12 cellular contexts compared by ENCODE assay signal in genomic region chr10:124998624-124999291, GRCh38. TPM values are rescaled to one million over a fixed set of nuclear protein-coding genes. Genes with fewer than 3 reads are reported as not detected.
A peak's percentile ranks its signal among the peaks of the same experiment; 100 is the strongest.
DNase-seq lines count a peak whose midpoint lies in the region; ATAC-seq, FAIRE-seq and TF ChIP-seq lines count a peak whose summit lies in the region.
"Had no signal": no experiment of that assay in that cellular context is flagged by ENCODE, and none has a peak within 500 bp of the region (broad histone marks: within the 10 kb centered on the region; RNA-seq: fewer than 3 reads in every experiment).

No MANE protein-coding gene starts in this region.

- H3K18ac ChIP-seq in neuronal stem cell (ENCODE audit: low read length) = no peak overlapping the region

- peaks cover 3% of the 10 kb centered on the region for H3K27me3 Mint-ChIP-seq in activated T-cell treated with anti-CD3 and anti-CD28 coated beads, Interleukin-2, amount 50 U/mL, for 24 hours
- H3K27me3 Mint-ChIP-seq in activated T-cell treated with anti-CD3 and anti-CD28 coated beads, Interleukin-2, amount 50 U/mL, for 4 hours (ENCODE audit: low read depth) = peaks cover 2% of the 10 kb centered on the region
- H3K27me3 Mint-ChIP-seq: activated T-helper 17 cell treated with anti-CD3 and anti-CD28 coated beads, Interleukin-2, amount 50 U/mL, for 72 hours had no signal

- no peak overlapping the region for H3K14ac ChIP-seq in neuronal stem cell (ENCODE audit: low read length)

- H3K36me3 ChIP-seq in neuronal stem cell (replicated peaks in 1 of 2; ENCODE audit: control insufficient read depth in 2 of 2, insufficient read depth in 2 of 2, low read length in 2 of 2) (peaks cover 62 to 93% of the 10 kb centered on the region in 2 donors), upper lobe of left lung (peaks cover 31 to 96% (median 89%) of the 10 kb centered on the region in 4 donors)

- no peaks in the 10 kb centered on the region for H3K4me1 Mint-ChIP-seq in activated T-cell treated with anti-CD3 and anti-CD28 coated beads, Interleukin-2, amount 50 U/mL, for 24 hours (ENCODE audit: low read depth)
- H3K4me1 Mint-ChIP-seq in activated T-cell treated with anti-CD3 and anti-CD28 coated beads, Interleukin-2, amount 50 U/mL, for 4 hours (ENCODE audit: low read depth) = no peaks in the 10 kb centered on the region
- H3K4me1 Mint-ChIP-seq: activated B cell treated with CpG ODN at 0.5 μM for 24 hours; activated T-helper 17 cell treated with anti-CD3 and anti-CD28 coated beads, Interleukin-2, amount 50 U/mL, for 72 hours had no signal

- H2BK15ac ChIP-seq in neuronal stem cell (ENCODE audit: low read length) = no peak overlapping the region

- no peak overlapping the region for H3K4me3 ChIP-seq in dorsolateral prefrontal cortex
- H3K4me3 ChIP-seq in neuronal stem cell (ENCODE audit: low read length in 2 of 2) = no peak overlapping the region
- H3K4me3 ChIP-seq in upper lobe of left lung = no peak overlapping the region

- H2BK12ac ChIP-seq in neuronal stem cell (ENCODE audit: low read length) = no peak overlapping the region

- FAIRE-seq in HTR-8/SVneo (lab: Jason Lieb, UNC) = no peak

- ATAC-seq in activated T-cell treated with anti-CD3 and anti-CD28 coated beads, Interleukin-2, amount 50 U/mL, for 4 hours = no peak
- peak in 1 of 2 donors; percentile 1 for ATAC-seq in upper lobe of left lung (ENCODE audit: low FRiP score in 2 of 2)
- ATAC-seq: activated T-helper 17 cell treated with anti-CD3 and anti-CD28 coated beads, Interleukin-2, amount 50 U/mL, for 72 hours had no signal

- WGBS in neuronal stem cell (ENCODE audit: extremely low coverage in 2 of 2, insufficient read length in 2 of 2, insufficient replicate concordance in 1 of 2), 2 donors = no CpG with 5 or more reads among the region's 16 CpGs
- 84 to 91% methylated on average over 11 to 16 of the region's 16 CpGs for WGBS in upper lobe of left lung, 2 donors

- no peak overlapping the region for H2AFZ ChIP-seq in neuronal stem cell (ENCODE audit: low read length)

- H3K27ac ChIP-seq in dorsolateral prefrontal cortex (peak overlapping the region in 55 of 59 donors; percentile 0 to 99 (median 94)), neuronal stem cell (replicated peaks; ENCODE audit: low read length) (no peak overlapping the region), upper lobe of left lung (peak overlapping the region; percentile 53 to 72 (median 63))

- DNase-seq in activated T-cell treated with anti-CD3 and anti-CD28 coated beads, Interleukin-2, amount 50 U/mL, for 24 hours = peak; percentile 25
- DNase-seq in activated T-cell treated with anti-CD3 and anti-CD28 coated beads, Interleukin-2, amount 50 U/mL, for 4 hours = no peak
- DNase-seq in dorsolateral prefrontal cortex (peak in 2 of 10 donors; percentile 8 to 9), neuronal stem cell (ENCODE audit: low spot score) (no peak), upper lobe of left lung (peak; percentile 12 to 64), HTR-8/SVneo (ENCODE audit: insufficient read length, low spot score) (no peak), AG08395 (ENCODE audit: low spot score) (no peak), NCI-H2227 treated with DMSO at 0.1 percent for 48 hours (lab: John Stamatoyannopoulos, UW) (no peak)
- DNase-seq: activated B cell treated with CpG ODN at 0.5 μM for 24 hours, erythroblast, NCI-H2107 had no signal

- intact Hi-C loops in dorsolateral prefrontal cortex (cut with DNase I) = loop anchor here in 1 of 2 donors (10.0 kb wide), 1 partner anchor 474 kb away; no protein-coding TSS in a partner anchor

- H3K9ac ChIP-seq in neuronal stem cell (ENCODE audit: low read depth, low read length, poor library complexity) = no peak overlapping the region

- H3K36me3 Mint-ChIP-seq in activated T-cell treated with anti-CD3 and anti-CD28 coated beads, Interleukin-2, amount 50 U/mL, for 24 hours (ENCODE audit: low read depth) = no peaks in the 10 kb centered on the region
- no peaks in the 10 kb centered on the region for H3K36me3 Mint-ChIP-seq in activated T-cell treated with anti-CD3 and anti-CD28 coated beads, Interleukin-2, amount 50 U/mL, for 4 hours (ENCODE audit: insufficient read depth)

- peak overlapping the region; percentile 17 for H3K23ac ChIP-seq in neuronal stem cell (ENCODE audit: low read depth, low read length, poor library complexity)

- H2AK5ac ChIP-seq in neuronal stem cell (ENCODE audit: low read depth, low read length) = no peak overlapping the region

- no peak overlapping the region for H4K8ac ChIP-seq in neuronal stem cell (ENCODE audit: low read depth, low read length)

- peaks cover 21% of the 10 kb centered on the region for H3K79me1 ChIP-seq in neuronal stem cell (ENCODE audit: low read depth, low read length)

- H3K27ac Mint-ChIP-seq in activated T-cell treated with anti-CD3 and anti-CD28 coated beads, Interleukin-2, amount 50 U/mL, for 24 hours = no peak overlapping the region
- H3K27ac Mint-ChIP-seq: activated B cell treated with CpG ODN at 0.5 μM for 24 hours; activated T-helper 17 cell treated with anti-CD3 and anti-CD28 coated beads, Interleukin-2, amount 50 U/mL, for 72 hours had no signal

- H3K27me3 ChIP-seq in dorsolateral prefrontal cortex (no peaks in the 10 kb centered on the region), neuronal stem cell (ENCODE audit: control insufficient read depth in 3 of 3, insufficient read depth in 3 of 3, low read depth in 1 of 3, low read length in 3 of 3) (no peaks in the 10 kb centered on the region), upper lobe of left lung (no peaks in the 10 kb centered on the region)

- TF ChIP-seq EP300 in upper lobe of left lung (IDR thresholded peaks at IDR 0.05) = no peak

- no peak for TF ChIP-seq CTCF in dorsolateral prefrontal cortex (IDR thresholded peaks at IDR 0.05 in 54 of 56, conservative IDR thresholded peaks at IDR 0.05 in 2 of 56; ENCODE audit: low read depth in 1 of 56, partially characterized antibody in 56 of 56)
- TF ChIP-seq CTCF in upper lobe of left lung (IDR thresholded peaks at IDR 0.05) = no peak

- H3K4me1 ChIP-seq in neuronal stem cell (ENCODE audit: control insufficient read depth in 2 of 2, insufficient read depth in 1 of 2, low read depth in 1 of 2, low read length in 2 of 2) = peaks cover 11 to 15% of the 10 kb centered on the region in 2 donors
- peaks cover 27 to 38% (median 33%) of the 10 kb centered on the region in 4 donors for H3K4me1 ChIP-seq in upper lobe of left lung

- H2BK120ac ChIP-seq in neuronal stem cell (ENCODE audit: low read depth, low read length) = no peak overlapping the region

- H2BK5ac ChIP-seq in neuronal stem cell (ENCODE audit: low read length) = no peak overlapping the region

- H3K9me3 Mint-ChIP-seq in activated T-cell treated with anti-CD3 and anti-CD28 coated beads, Interleukin-2, amount 50 U/mL, for 24 hours = no peaks in the 10 kb centered on the region
- H3K9me3 Mint-ChIP-seq in activated T-cell treated with anti-CD3 and anti-CD28 coated beads, Interleukin-2, amount 50 U/mL, for 4 hours = no peaks in the 10 kb centered on the region
- H3K9me3 Mint-ChIP-seq: activated B cell treated with CpG ODN at 0.5 μM for 24 hours; activated T-helper 17 cell treated with anti-CD3 and anti-CD28 coated beads, Interleukin-2, amount 50 U/mL, for 72 hours had no signal

- H3K4me3 Mint-ChIP-seq in activated T-cell treated with anti-CD3 and anti-CD28 coated beads, Interleukin-2, amount 50 U/mL, for 24 hours = no peak overlapping the region
- H3K4me3 Mint-ChIP-seq in activated T-cell treated with anti-CD3 and anti-CD28 coated beads, Interleukin-2, amount 50 U/mL, for 4 hours = no peak overlapping the region
- H3K4me3 Mint-ChIP-seq: activated B cell treated with CpG ODN at 0.5 μM for 24 hours; activated T-helper 17 cell treated with anti-CD3 and anti-CD28 coated beads, Interleukin-2, amount 50 U/mL, for 72 hours had no signal

- H3K9me3 ChIP-seq in neuronal stem cell (replicated peaks in 1 of 2; ENCODE audit: control insufficient read depth in 2 of 2, insufficient read depth in 1 of 2, low read depth in 1 of 2, low read length in 2 of 2) (peaks cover 0 to 1% of the 10 kb centered on the region in 2 donors), upper lobe of left lung (no peaks in the 10 kb centered on the region)

- TF ChIP-seq POLR2A in upper lobe of left lung (IDR thresholded peaks at IDR 0.05) = no peak

- no peak overlapping the region for H3K4me2 ChIP-seq in neuronal stem cell (ENCODE audit: insufficient read depth, low read length, poor library complexity, severe bottlenecking)

- H3K4ac ChIP-seq in neuronal stem cell (ENCODE audit: low read length) = no peak overlapping the region

- no peak overlapping the region for H4K91ac ChIP-seq in neuronal stem cell (ENCODE audit: low read depth, low read length, poor library complexity)

RNA-seq across cellular contexts. Expression of gene ZRANB1, which starts 56.8 kb away (rescaled TPM):
- total RNA-seq in activated T-cell treated with anti-CD3 and anti-CD28 coated beads, Interleukin-2, amount 50 U/mL, for 4 hours = 10 to 100 TPM; 12.4 to 13.3 (median 13.0) TPM
- 10 to 100 TPM; 26.9 to 54.0 (median 37.1) TPM for total RNA-seq in dorsolateral prefrontal cortex
- polyA plus RNA-seq in neuronal stem cell (2013, experiment 1 of 2) = 13.4 TPM
- 14.2 TPM for polyA plus RNA-seq in neuronal stem cell (2013, experiment 2 of 2)
- total RNA-seq in upper lobe of left lung = 10 to 100 TPM; 14.6 to 35.4 (median 17.1) TPM

Comparison
In these comparisons a context has a peak if more than half of its experiments do, and no peak if none do; other contexts are left out.
1. DNase-seq: peak in activated T-cell treated with anti-CD3 and anti-CD28 coated beads, Interleukin-2, amount 50 U/mL, for 24 hours (single experiment) and upper lobe of left lung (2 of 2); none in activated T-cell treated with anti-CD3 and anti-CD28 coated beads, Interleukin-2, amount 50 U/mL, for 4 hours (single experiment), neuronal stem cell (single experiment), HTR-8/SVneo (single experiment), AG08395 (single experiment) and NCI-H2227 treated with DMSO at 0.1 percent for 48 hours (single experiment).